24 cellular contexts compared by ENCODE assay signal in the genomic region with DNA sequence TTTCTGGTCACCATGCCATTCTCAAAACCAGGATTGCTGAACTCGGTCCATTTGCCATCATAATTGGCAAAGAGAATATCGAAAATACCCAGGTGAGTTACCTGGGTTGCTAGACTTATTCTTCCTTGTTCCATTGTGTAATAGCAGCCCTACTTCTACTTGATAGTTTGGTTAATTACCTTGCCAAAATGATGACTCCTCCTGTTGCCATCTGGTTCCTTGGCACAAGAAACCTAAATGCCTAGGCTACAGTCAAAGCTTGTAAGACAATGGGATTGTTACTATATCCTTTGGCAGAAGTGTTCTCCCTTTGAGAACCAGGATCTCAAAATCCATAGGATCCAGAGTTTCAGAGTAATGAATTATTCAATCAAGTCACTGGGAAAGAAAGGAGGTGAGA.
"Had no signal": no experiment of that assay in that cellular context is flagged by ENCODE, and none has a peak within 500 bp of the region (broad histone marks: within the 10 kb centered on the region; RNA-seq: fewer than 3 reads in every experiment).

No MANE protein-coding gene starts in this region.

- FAIRE-seq: endothelial cell of umbilical vein had no signal

- ATAC-seq: heart right ventricle; left ventricle myocardium superior; lower lobe of right lung; natural killer cell; psoas muscle; right cardiac atrium; stimulated activated effector memory CD8-positive, alpha-beta T cell treated with anti-CD3 and anti-CD28 coated beads, Interleukin-12 subunit alpha, Interleukin-12 subunit beta, amount 100 ng/mL, for 72 hours had no signal

- H3K4me1 ChIP-seq: colonic mucosa, lower lobe of right lung, psoas muscle, sigmoid colon, stomach, thyroid gland had no signal

- H3K27me3 ChIP-seq: colonic mucosa, heart right ventricle, ovary, sigmoid colon, stomach, thyroid gland had no signal

- DNase-seq: colonic mucosa; effector memory CD4-positive, alpha-beta T cell; foreskin melanocyte; glutamatergic neuron; heart right ventricle; hypothalamus; immature natural killer cell; islet precursor cell; left ventricle myocardium superior; lower lobe of right lung; natural killer cell; occipital lobe; ovary; posterior cingulate gyrus; psoas muscle; right cardiac atrium; sigmoid colon; stimulated activated CD4-positive, alpha-beta T cell treated with anti-CD3 and anti-CD28 coated beads, Interleukin-2, amount 100 ng/mL, for 24 hours; stimulated activated CD4-positive, alpha-beta T cell treated with anti-CD3 and anti-CD28 coated beads, Interleukin-4, amount 100 ng/mL, for 24 hours; stimulated activated naive CD4-positive, alpha-beta T cell treated with Interleukin-2 at 50 U/mL for 16 hours; stomach; thyroid gland had no signal

- H3K36me3 ChIP-seq: colonic mucosa, heart right ventricle, lower lobe of right lung, ovary, sigmoid colon, stomach, thyroid gland had no signal

- H3K4me3 ChIP-seq: colonic mucosa, heart right ventricle, lower lobe of right lung, ovary, psoas muscle, sigmoid colon, stomach, thyroid gland had no signal

- H3K9me3 ChIP-seq: colonic mucosa, heart right ventricle, lower lobe of right lung, ovary, psoas muscle, sigmoid colon, stomach, thyroid gland had no signal

- H3K27ac ChIP-seq: colonic mucosa, lower lobe of right lung, ovary, psoas muscle, sigmoid colon, stomach, thyroid gland had no signal
